In genomic region chr11:88666364-88666763, GRCh38 we compare ENCODE assay signal across 36 cellular contexts.
"Had no signal": no experiment of that assay in that cellular context is flagged by ENCODE, and none has a peak within 500 bp of the region (broad histone marks: within the 10 kb centered on the region; RNA-seq: fewer than 3 reads in every experiment).

No MANE protein-coding gene starts in this region.

- ATAC-seq: activated CD4-positive, alpha-beta T cell treated with anti-CD3 and anti-CD28 coated beads for 36 hours; activated CD4-positive, CD25-positive, alpha-beta regulatory T cell treated with anti-CD3 and anti-CD28 coated beads, Interleukin-2, amount 50 U/mL, for 24 hours; activated CD8-positive, alpha-beta memory T cell treated with anti-CD3 and anti-CD28 coated beads, Interleukin-2, amount 10 ng/mL, durations not matched to agents 7 days and 5 days; activated CD8-positive, alpha-beta T cell treated with anti-CD3 and anti-CD28 coated beads, Interleukin-2, amount 10 ng/mL, durations not matched to agents 7 days and 5 days; activated naive CD8-positive, alpha-beta T cell treated with anti-CD3 and anti-CD28 coated beads, Interleukin-2, amount 50 U/mL, for 24 hours; body of pancreas; foreskin keratinocyte; gastrocnemius medialis; T-helper 17 cell had no signal

- H3K36me3 ChIP-seq: adrenal gland, esophagus muscularis mucosa, gastrocnemius medialis, WERI-Rb-1 had no signal

- DNase-seq: activated B cell treated with CpG ODN at 0.5 μM for 24 hours; activated CD4-positive, alpha-beta memory T cell treated with anti-CD3 and anti-CD28 coated beads for 36 hours; activated CD4-positive, alpha-beta T cell treated with anti-CD3 and anti-CD28 coated beads for 36 hours; activated CD4-positive, alpha-beta T cell treated with anti-CD3 and anti-CD28 coated beads, Interleukin-2, amount 10 ng/mL, durations not matched to agents 24 days and 14 days; activated CD8-positive, alpha-beta memory T cell treated with anti-CD3 and anti-CD28 coated beads, Interleukin-2, amount 10 ng/mL, durations not matched to agents 7 days and 5 days; activated CD8-positive, alpha-beta memory T cell treated with anti-CD3 and anti-CD28 coated beads, Interleukin-2, amount 50 U/mL, for 4 hours; activated CD8-positive, alpha-beta T cell treated with anti-CD3 and anti-CD28 coated beads, Interleukin-2, amount 10 ng/mL, durations not matched to agents 7 days and 5 days; activated effector memory CD4-positive, alpha-beta T cell treated with anti-CD3 and anti-CD28 coated beads, Interleukin-2, amount 50 U/mL, for 16 hours; activated naive CD4-positive, alpha-beta T cell treated with anti-CD3 and anti-CD28 coated beads for 36 hours; activated naive CD8-positive, alpha-beta T cell treated with anti-CD3 and anti-CD28 coated beads for 36 hours; activated naive CD8-positive, alpha-beta T cell treated with anti-CD3 and anti-CD28 coated beads, Interleukin-2, amount 50 U/mL, for 24 hours; activated T-cell treated with anti-CD3 and anti-CD28 coated beads, Interleukin-2, amount 50 U/mL, for 1 hour; activated T-cell treated with anti-CD3 and anti-CD28 coated beads, Interleukin-2, amount 50 U/mL, for 48 hours; adrenal gland; amygdala; aorta; body of pancreas; caudate nucleus; dorsolateral prefrontal cortex; effector memory CD4-positive, alpha-beta T cell; erythroblast; foreskin keratinocyte; gastrocnemius medialis; glutamatergic neuron; T-helper 1 cell; T-helper 17 cell; T1000; WERI-Rb-1 had no signal

- H3K9me3 ChIP-seq: adrenal gland, body of pancreas, esophagus muscularis mucosa, gastrocnemius medialis had no signal

- H3K27me3 Mint-ChIP-seq: activated B cell treated with CpG ODN at 0.5 μM for 24 hours; activated CD4-positive, alpha-beta memory T cell treated with anti-CD3 and anti-CD28 coated beads for 36 hours; activated CD4-positive, alpha-beta T cell treated with anti-CD3 and anti-CD28 coated beads for 36 hours; activated CD4-positive, alpha-beta T cell treated with anti-CD3 and anti-CD28 coated beads, Interleukin-2, amount 10 ng/mL, durations not matched to agents 24 days and 14 days; activated CD8-positive, alpha-beta memory T cell treated with anti-CD3 and anti-CD28 coated beads, Interleukin-2, amount 10 ng/mL, durations not matched to agents 7 days and 5 days; activated naive CD4-positive, alpha-beta T cell treated with anti-CD3 and anti-CD28 coated beads, Interleukin-2, amount 50 U/mL, for 24 hours; activated naive CD8-positive, alpha-beta T cell treated with anti-CD3 and anti-CD28 coated beads for 36 hours; activated naive CD8-positive, alpha-beta T cell treated with anti-CD3 and anti-CD28 coated beads, Interleukin-2, amount 50 U/mL, for 24 hours; dendritic cell treated with granulocyte-macrophage colony-stimulating factor and Interleukin-4, amounts not matched to agents 40 ng/mL and 50 ng/mL, for 4 days; T-helper 17 cell had no signal

- H3K4me3 ChIP-seq: adrenal gland, body of pancreas, coronary artery, dorsolateral prefrontal cortex, esophagus muscularis mucosa, gastrocnemius medialis had no signal

- H3K27ac ChIP-seq: adrenal gland, body of pancreas, coronary artery, dorsolateral prefrontal cortex, esophagus muscularis mucosa, foreskin keratinocyte, gastrocnemius medialis, WERI-Rb-1 had no signal

- H3K36me3 Mint-ChIP-seq: activated CD4-positive, alpha-beta memory T cell treated with anti-CD3 and anti-CD28 coated beads for 36 hours; activated CD8-positive, alpha-beta memory T cell treated with anti-CD3 and anti-CD28 coated beads, Interleukin-2, amount 10 ng/mL, durations not matched to agents 7 days and 5 days; activated naive CD4-positive, alpha-beta T cell treated with anti-CD3 and anti-CD28 coated beads, Interleukin-2, amount 50 U/mL, for 24 hours; activated naive CD8-positive, alpha-beta T cell treated with anti-CD3 and anti-CD28 coated beads for 36 hours had no signal

- H3K27me3 ChIP-seq: adrenal gland, body of pancreas, dorsolateral prefrontal cortex, esophagus muscularis mucosa, foreskin keratinocyte, gastrocnemius medialis had no signal

- H3K4me1 Mint-ChIP-seq: activated B cell treated with CpG ODN at 0.5 μM for 24 hours; activated CD4-positive, alpha-beta T cell treated with anti-CD3 and anti-CD28 coated beads for 36 hours; activated CD4-positive, alpha-beta T cell treated with anti-CD3 and anti-CD28 coated beads, Interleukin-2, amount 10 ng/mL, durations not matched to agents 24 days and 14 days; activated CD8-positive, alpha-beta memory T cell treated with anti-CD3 and anti-CD28 coated beads, Interleukin-2, amount 10 ng/mL, durations not matched to agents 7 days and 5 days; activated naive CD8-positive, alpha-beta T cell treated with anti-CD3 and anti-CD28 coated beads, Interleukin-2, amount 50 U/mL, for 24 hours; T-helper 17 cell had no signal

- H3K27ac Mint-ChIP-seq: activated B cell treated with CpG ODN at 0.5 μM for 24 hours; activated CD4-positive, alpha-beta memory T cell treated with anti-CD3 and anti-CD28 coated beads for 36 hours; activated CD4-positive, alpha-beta T cell treated with anti-CD3 and anti-CD28 coated beads for 36 hours; activated CD4-positive, alpha-beta T cell treated with anti-CD3 and anti-CD28 coated beads, Interleukin-2, amount 10 ng/mL, durations not matched to agents 24 days and 14 days; activated CD8-positive, alpha-beta memory T cell treated with anti-CD3 and anti-CD28 coated beads, Interleukin-2, amount 10 ng/mL, durations not matched to agents 7 days and 5 days; activated CD8-positive, alpha-beta T cell treated with anti-CD3 and anti-CD28 coated beads, Interleukin-2, amount 10 ng/mL, durations not matched to agents 7 days and 5 days; activated naive CD4-positive, alpha-beta T cell treated with anti-CD3 and anti-CD28 coated beads for 36 hours; activated naive CD8-positive, alpha-beta T cell treated with anti-CD3 and anti-CD28 coated beads for 36 hours; activated naive CD8-positive, alpha-beta T cell treated with anti-CD3 and anti-CD28 coated beads, Interleukin-2, amount 50 U/mL, for 24 hours; activated T-helper 1 cell treated with anti-CD3 and anti-CD28 coated beads, Interleukin-12 subunit alpha, Interleukin-12 subunit beta, Interleukin-2, Interleukin-4 antibody, amounts not matched to agents 30 ng/mL and 10 ng/mL and 1 ng/mL, durations not matched to agents 14 hours and 24 hours and 36 hours; activated T-helper 2 cell treated with anti-CD3 and anti-CD28 coated beads, Interferon-gamma antibody, Interleukin-2, Interleukin-4, amounts not matched to agents 10 μg/mL and 5 μg/mL and 100 μg/mL, durations not matched to agents 14 hours and 24 hours and 36 hours; dendritic cell treated with granulocyte-macrophage colony-stimulating factor and Interleukin-4, amounts not matched to agents 40 ng/mL and 50 ng/mL, for 4 days; T-helper 17 cell; T-helper 2 cell treated with Interferon-gamma antibody and Interleukin-4, amounts not matched to agents 5 μg/mL and 100 μg/mL, for 36 hours had no signal

- H3K9me3 Mint-ChIP-seq: activated B cell treated with CpG ODN at 0.5 μM for 24 hours; activated CD4-positive, alpha-beta memory T cell treated with anti-CD3 and anti-CD28 coated beads for 36 hours; activated CD4-positive, alpha-beta T cell treated with anti-CD3 and anti-CD28 coated beads, Interleukin-2, amount 10 ng/mL, durations not matched to agents 24 days and 14 days; activated naive CD4-positive, alpha-beta T cell treated with anti-CD3 and anti-CD28 coated beads for 36 hours; activated naive CD4-positive, alpha-beta T cell treated with anti-CD3 and anti-CD28 coated beads, Interleukin-2, amount 50 U/mL, for 24 hours; activated T-helper 1 cell treated with anti-CD3 and anti-CD28 coated beads, Interleukin-12 subunit alpha, Interleukin-12 subunit beta, Interleukin-2, Interleukin-4 antibody, amounts not matched to agents 30 ng/mL and 10 ng/mL and 1 ng/mL, durations not matched to agents 14 hours and 24 hours and 36 hours; activated T-helper 2 cell treated with anti-CD3 and anti-CD28 coated beads, Interferon-gamma antibody, Interleukin-2, Interleukin-4, amounts not matched to agents 10 μg/mL and 5 μg/mL and 100 μg/mL, durations not matched to agents 14 hours and 24 hours and 36 hours; dendritic cell treated with granulocyte-macrophage colony-stimulating factor and Interleukin-4, amounts not matched to agents 40 ng/mL and 50 ng/mL, for 4 days; T-helper 2 cell treated with Interferon-gamma antibody and Interleukin-4, amounts not matched to agents 5 μg/mL and 100 μg/mL, for 36 hours had no signal

- H3K4me3 Mint-ChIP-seq: activated B cell treated with CpG ODN at 0.5 μM for 24 hours; activated CD4-positive, alpha-beta memory T cell treated with anti-CD3 and anti-CD28 coated beads for 36 hours; activated CD4-positive, alpha-beta T cell treated with anti-CD3 and anti-CD28 coated beads for 36 hours; activated CD4-positive, alpha-beta T cell treated with anti-CD3 and anti-CD28 coated beads, Interleukin-2, amount 10 ng/mL, durations not matched to agents 24 days and 14 days; activated CD8-positive, alpha-beta memory T cell treated with anti-CD3 and anti-CD28 coated beads, Interleukin-2, amount 10 ng/mL, durations not matched to agents 7 days and 5 days; activated CD8-positive, alpha-beta T cell treated with anti-CD3 and anti-CD28 coated beads, Interleukin-2, amount 10 ng/mL, durations not matched to agents 7 days and 5 days; activated naive CD4-positive, alpha-beta T cell treated with anti-CD3 and anti-CD28 coated beads for 36 hours; activated naive CD4-positive, alpha-beta T cell treated with anti-CD3 and anti-CD28 coated beads, Interleukin-2, amount 50 U/mL, for 24 hours; activated naive CD8-positive, alpha-beta T cell treated with anti-CD3 and anti-CD28 coated beads for 36 hours; activated naive CD8-positive, alpha-beta T cell treated with anti-CD3 and anti-CD28 coated beads, Interleukin-2, amount 50 U/mL, for 24 hours; activated T-helper 1 cell treated with anti-CD3 and anti-CD28 coated beads, Interleukin-12 subunit alpha, Interleukin-12 subunit beta, Interleukin-2, Interleukin-4 antibody, amounts not matched to agents 30 ng/mL and 10 ng/mL and 1 ng/mL, durations not matched to agents 14 hours and 24 hours and 36 hours; dendritic cell treated with granulocyte-macrophage colony-stimulating factor and Interleukin-4, amounts not matched to agents 40 ng/mL and 50 ng/mL, for 4 days; T-helper 17 cell; T-helper 2 cell treated with Interferon-gamma antibody and Interleukin-4, amounts not matched to agents 5 μg/mL and 100 μg/mL, for 36 hours had no signal

- H3K4me1 ChIP-seq: adrenal gland, body of pancreas, esophagus muscularis mucosa, foreskin keratinocyte, gastrocnemius medialis had no signal
